In genomic region chr14:80954771-80955299, GRCh38 we compare ENCODE assay signal across 8 cellular contexts. TPM values are rescaled to one million over a fixed set of nuclear protein-coding genes. Genes with fewer than 3 reads are reported as not detected.
DNase-seq lines count a peak whose midpoint lies in the region; ATAC-seq and TF ChIP-seq lines count a peak whose summit lies in the region.

No MANE protein-coding gene starts in this region.

- H3K36me3 ChIP-seq in HUES48 (ENCODE audit: control insufficient read depth, insufficient read depth, low read length), result no peaks in the 10 kb centered on the region
- peaks cover 7% of the 10 kb centered on the region; the same call in 1 of the 2 replicates for H3K36me3 ChIP-seq in OCI-LY7 (ENCODE audit: insufficient read depth, low read length)
- H3K36me3 ChIP-seq in muscle layer of duodenum (ENCODE audit: control insufficient read depth in 1 of 2, insufficient read depth in 2 of 2, low read length in 2 of 2), result no peaks in the 10 kb centered on the region

- peaks cover 24% of the 10 kb centered on the region; the same call in 1 of the 2 replicates for H3K79me2 ChIP-seq in OCI-LY7 (ENCODE audit: insufficient read depth, low read depth, low read length)

- CTCF ChIA-PET in OCI-LY7 (lab: Charles Lee; ENCODE audit: unreplicated experiment), result interaction anchor here (1.1 to 3.3 kb wide), 2 partner anchors 20 to 32 kb away, joined by 4 to 30 read pairs; no protein-coding TSS in a partner anchor

- POLR2A ChIA-PET in OCI-LY7 (lab: Charles Lee), result interaction anchor here (0.7 to 2.9 kb wide), 3 partner anchors 18 to 24 kb away, joined by 4 to 19 read pairs (median 4); no protein-coding TSS in a partner anchor

- DNase-seq in GDM1 (lab: John Stamatoyannopoulos, UW) (peak; percentile 44), OCI-LY7 (ENCODE audit: low spot score) (peak; percentile 88), fibroblast of gingiva (ENCODE audit: low read depth) (peak; percentile 66)
- peak; percentile 81 to 82 for DNase-seq in activated T-cell treated with anti-CD3 and anti-CD28 coated beads, Interleukin-2, amount 50 U/mL, for 48 hours
- DNase-seq in stimulated activated CD8-positive, alpha-beta memory T cell treated with anti-CD3 and anti-CD28 coated beads, Interleukin-4, amount 100 ng/mL, for 4 hours (ENCODE audit: low read depth in 2 of 2, low spot score in 1 of 2), result peak; percentile 43 to 48

- H3K4me2 ChIP-seq in OCI-LY7 (ENCODE audit: low read length), result peak overlapping the region; percentile 85

- H3K4me1 ChIP-seq in HUES48 (ENCODE audit: control insufficient read depth, insufficient read depth, low read length), result 0 out of 2 replicates have a peak, but pooled peaks cover 3% of the 10 kb centered on the region
- peaks cover 47% of the 10 kb centered on the region for H3K4me1 ChIP-seq in OCI-LY7 (ENCODE audit: insufficient read depth, low read length, poor library complexity, severe bottlenecking)
- peaks cover 0 to 10% of the 10 kb centered on the region in 2 donors for H3K4me1 ChIP-seq in muscle layer of duodenum (ENCODE audit: control insufficient read depth in 1 of 2, insufficient read depth in 2 of 2, low read length in 2 of 2)

- no peaks in the 10 kb centered on the region for H4K20me1 ChIP-seq in OCI-LY7 (ENCODE audit: insufficient read depth, low read length)

- TF ChIP-seq CTCF in OCI-LY7 (conservative IDR thresholded peaks at IDR 0.05; ENCODE audit: low read length), result peak; percentile 94

- no peak for ATAC-seq in GM18868 (IDR thresholded peaks at IDR 0.05; ENCODE audit: unreplicated experiment)

- H3K27me3 ChIP-seq in HUES48 (ENCODE audit: control insufficient read depth, insufficient read depth, low read length), result peaks cover 26% of the 10 kb centered on the region
- no peaks in the 10 kb centered on the region for H3K27me3 ChIP-seq in muscle layer of duodenum (ENCODE audit: low read depth, low read length)

- H3K9me2 ChIP-seq in OCI-LY7 (ENCODE audit: insufficient read depth, low read length), result no peaks in the 10 kb centered on the region

- no peak overlapping the region for H3K27ac ChIP-seq in HUES48 (ENCODE audit: low read depth, low read length)
- H3K27ac ChIP-seq in OCI-LY7 (ENCODE audit: low read depth, low read length, poor library complexity, severe bottlenecking), result peak overlapping the region; percentile 98
- H3K27ac ChIP-seq in muscle layer of duodenum (ENCODE audit: low read length), result no peak overlapping the region

- peak overlapping the region; percentile 56; the same call in 1 of the 2 replicates for H3K9ac ChIP-seq in HUES48 (ENCODE audit: low read depth, low read length)

- H3K9me3 ChIP-seq in HUES48 (ENCODE audit: control insufficient read depth, insufficient read depth, low read length) (no peaks in the 10 kb centered on the region), OCI-LY7 (ENCODE audit: low read length) (peaks cover 12% of the 10 kb centered on the region; the same call in 1 of the 2 replicates), muscle layer of duodenum (ENCODE audit: control insufficient read depth in 1 of 2, low read length in 2 of 2) (no peaks in the 10 kb centered on the region)

- H3K4me3 ChIP-seq in HUES48 (ENCODE audit: low read depth, low read length) (peak overlapping the region; percentile 75), OCI-LY7 (ENCODE audit: low read depth, low read length, poor library complexity, severe bottlenecking) (peak overlapping the region; percentile 68), muscle layer of duodenum (ENCODE audit: low read depth in 1 of 2, low read length in 2 of 2) (peak overlapping the region; percentile 67 to 79)

- no TSS peak for BruUV-seq in OCI-LY7 (replicated peaks; lab: Mats Ljungman, UMichigan)

- intact Hi-C loops in OCI-LY7 (cut with micrococcal nuclease; ENCODE audit: unreplicated experiment), result loop anchor here (1.0 to 2.0 kb wide), 3 partner anchors 32 to 215 kb away; no protein-coding TSS in a partner anchor

- H2AFZ ChIP-seq in OCI-LY7 (ENCODE audit: low read length), result peak overlapping the region; percentile 47; the same call in 1 of the 2 replicates

RNA-seq across cellular contexts. Expression of gene TSHR, which starts 0.6 kb away (rescaled TPM):
- total RNA-seq in OCI-LY7 (2014; rRNA removed; shearing (Covaris generic)), result 33.4 and 40.0 TPM in 2 replicates
- 3.8 and 4.9 TPM in 2 replicates for total RNA-seq in OCI-LY7 (2022)

RNA-seq across cellular contexts. Expression of gene CEP128, which starts 13.3 kb away (rescaled TPM):
- total RNA-seq in OCI-LY7 (2014; rRNA removed; shearing (Covaris generic)), result 71.9 and 76.9 TPM in 2 replicates
- 125 and 137 TPM in 2 replicates for total RNA-seq in OCI-LY7 (2022)
